ENCODE assay signal across 9 cellular contexts in genomic region chr17:67891481-67892119, GRCh38.
A peak's percentile ranks its signal among the peaks of the same experiment; 100 is the strongest.
DNase-seq lines count a peak whose midpoint lies in the region; ATAC-seq and TF ChIP-seq lines count a peak whose summit lies in the region.
"Had no signal": no experiment of that assay in that cellular context is flagged by ENCODE, and none has a peak within 500 bp of the region (broad histone marks: within the 10 kb centered on the region; RNA-seq: fewer than 3 reads in every experiment).

No MANE protein-coding gene starts in this region.

- no peak overlapping the region for H3K27ac ChIP-seq in RWPE1
- H3K27ac ChIP-seq in testis = no peak overlapping the region

- H3K36me3 Mint-ChIP-seq in activated T-cell treated with anti-CD3 and anti-CD28 coated beads, Interleukin-2, amount 50 U/mL, for 72 hours (ENCODE audit: insufficient read depth in 2 of 2) = peaks cover 5 to 14% of the 10 kb centered on the region in 2 donors
- peaks cover 42% of the 10 kb centered on the region for H3K36me3 Mint-ChIP-seq in T-helper 2 cell treated with Interferon-gamma antibody and Interleukin-4, amounts not matched to agents 5 μg/mL and 100 μg/mL, for 36 hours (ENCODE audit: low read depth)

- 49 to 53% methylated on average over 6 of the region's 6 CpGs for WGBS in testis, 2 donors

- H3K4me3 Mint-ChIP-seq in activated T-cell treated with anti-CD3 and anti-CD28 coated beads, Interleukin-2, amount 50 U/mL, for 72 hours = no peak overlapping the region
- H3K4me3 Mint-ChIP-seq in T-helper 2 cell treated with Interferon-gamma antibody and Interleukin-4, amounts not matched to agents 5 μg/mL and 100 μg/mL, for 36 hours = no peak overlapping the region
- H3K4me3 Mint-ChIP-seq: CD4-positive, alpha-beta T cell had no signal

- H3K4me1 Mint-ChIP-seq in activated T-cell treated with anti-CD3 and anti-CD28 coated beads, Interleukin-2, amount 50 U/mL, for 72 hours (ENCODE audit: low read depth) = no peaks in the 10 kb centered on the region
- no peaks in the 10 kb centered on the region for H3K4me1 Mint-ChIP-seq in T-helper 2 cell treated with Interferon-gamma antibody and Interleukin-4, amounts not matched to agents 5 μg/mL and 100 μg/mL, for 36 hours (ENCODE audit: low read depth)

- H3K4me1 ChIP-seq in testis = no peaks in the 10 kb centered on the region

- no peak for TF ChIP-seq POLR2A in testis (IDR thresholded peaks at IDR 0.05)

- H3K4me3 ChIP-seq in foreskin fibroblast (ENCODE audit: low read depth in 1 of 2, low read length in 2 of 2) (no peak overlapping the region), testis (no peak overlapping the region)

- ATAC-seq in activated T-cell treated with anti-CD3 and anti-CD28 coated beads, Interleukin-2, amount 50 U/mL, for 72 hours (replicated peaks in 1 of 2) = no peak
- no peak for ATAC-seq in GM21529 (IDR thresholded peaks at IDR 0.05; ENCODE audit: unreplicated experiment)

- H3K27me3 Mint-ChIP-seq in activated T-cell treated with anti-CD3 and anti-CD28 coated beads, Interleukin-2, amount 50 U/mL, for 72 hours (ENCODE audit: low read depth) = no peaks in the 10 kb centered on the region
- no peaks in the 10 kb centered on the region for H3K27me3 Mint-ChIP-seq in T-helper 2 cell treated with Interferon-gamma antibody and Interleukin-4, amounts not matched to agents 5 μg/mL and 100 μg/mL, for 36 hours (ENCODE audit: low read depth)
- H3K27me3 Mint-ChIP-seq: CD4-positive, alpha-beta T cell had no signal

- no peak for DNase-seq in activated T-cell treated with anti-CD3 and anti-CD28 coated beads, Interleukin-2, amount 50 U/mL, for 72 hours
- DNase-seq in activated T-cell treated with anti-CD3 and anti-CD28 coated beads for 4 hours (no peak), RWPE1 (ENCODE audit: low spot score) (peak; percentile 37), foreskin fibroblast (peak; percentile 64 to 78), testis (peak; percentile 71), SKM-1 (lab: John Stamatoyannopoulos, UW; ENCODE audit: unreplicated experiment) (no peak)
- no peak for DNase-seq in T-helper 2 cell treated with Interferon-gamma antibody and Interleukin-4, amounts not matched to agents 5 μg/mL and 100 μg/mL, for 36 hours (ENCODE audit: low spot score)
- DNase-seq: CD4-positive, alpha-beta T cell had no signal

- CTCF ChIA-PET in RWPE1 (lab: Yijun Ruan, JAX) = interaction anchor here (0.5 to 0.7 kb wide), 4 partner anchors 35 to 229 kb away, joined by 3 read pairs; no protein-coding TSS in a partner anchor

- no peaks in the 10 kb centered on the region for H3K9me3 Mint-ChIP-seq in activated T-cell treated with anti-CD3 and anti-CD28 coated beads, Interleukin-2, amount 50 U/mL, for 72 hours
- H3K9me3 Mint-ChIP-seq in T-helper 2 cell treated with Interferon-gamma antibody and Interleukin-4, amounts not matched to agents 5 μg/mL and 100 μg/mL, for 36 hours = no peaks in the 10 kb centered on the region
- H3K9me3 Mint-ChIP-seq: CD4-positive, alpha-beta T cell had no signal

- H3K27me3 ChIP-seq in testis = no peaks in the 10 kb centered on the region

- no peaks in the 10 kb centered on the region for H3K9me3 ChIP-seq in testis

- TF ChIP-seq CTCF in RWPE1 (conservative IDR thresholded peaks at IDR 0.05; ENCODE audit: low read depth) (peak; percentile 74), foreskin fibroblast (IDR thresholded peaks at IDR 0.05; ENCODE audit: low read depth, low read length) (peak; percentile 23), testis (IDR thresholded peaks at IDR 0.05) (peak in 2 of 3 experiments; percentile 34 to 50)

- no peaks in the 10 kb centered on the region for H3K36me3 ChIP-seq in testis (ENCODE audit: low read depth, missing control alignments)

- H3K27ac Mint-ChIP-seq in activated T-cell treated with anti-CD3 and anti-CD28 coated beads, Interleukin-2, amount 50 U/mL, for 72 hours = peak overlapping the region; percentile 38
- no peak overlapping the region for H3K27ac Mint-ChIP-seq in T-helper 2 cell treated with Interferon-gamma antibody and Interleukin-4, amounts not matched to agents 5 μg/mL and 100 μg/mL, for 36 hours
- H3K27ac Mint-ChIP-seq: CD4-positive, alpha-beta T cell had no signal

- intact Hi-C loops in testis (cut with DNase I; ENCODE audit: low total_unique reads) = no loop called here

- POLR2A ChIA-PET in RWPE1 (lab: Yijun Ruan, JAX; ENCODE audit: low non-redundant PET) = no interaction called here

Comparison
In these comparisons a context has a peak if more than half of its experiments do, and no peak if none do; other contexts are left out.
1. DNase-seq: peak in RWPE1 (single experiment), foreskin fibroblast (2 of 2) and testis (single experiment); none in activated T-cell treated with anti-CD3 and anti-CD28 coated beads, Interleukin-2, amount 50 U/mL, for 72 hours (0 of 2), activated T-cell treated with anti-CD3 and anti-CD28 coated beads for 4 hours (single experiment), SKM-1 (single experiment) and T-helper 2 cell treated with Interferon-gamma antibody and Interleukin-4, amounts not matched to agents 5 μg/mL and 100 μg/mL, for 36 hours (single experiment).
2. CTCF ChIP-seq: peak in every context shown above with its lines; median percentile 74 in RWPE1; 42 in testis; 23 in foreskin fibroblast.